8 cellular contexts compared by ENCODE assay signal in genomic region chr4:1712216-1713002, GRCh38. TPM values are rescaled to one million over a fixed set of nuclear protein-coding genes. Genes with fewer than 3 reads are reported as not detected.
DNase-seq lines count a peak whose midpoint lies in the region; ATAC-seq and TF ChIP-seq lines count a peak whose summit lies in the region.

Gene SLBP, minus strand, starts transcription at chr4:1712319. Its CDS starts 131 bp downstream, at chr4:1712188.

- DNase-seq in CD4-positive, CD25-positive, alpha-beta regulatory T cell, result peak; percentile 99
- DNase-seq in NCI-H82 (lab: John Stamatoyannopoulos, UW) (peak; percentile 96), dermis blood vessel endothelial cell (peak; percentile 93), right lobe of liver (peak; percentile 98 to 99 (median 98))
- peak; percentile 99 for DNase-seq in activated CD4-positive, alpha-beta T cell treated with anti-CD3 and anti-CD28 coated beads, Interleukin-2, amount 50 U/mL, for 48 hours
- DNase-seq in stimulated activated CD4-positive, alpha-beta T cell treated with anti-CD3 and anti-CD28 coated beads, Interleukin-4, amount 100 ng/mL, for 4 hours, result peak; percentile 98

- peaks cover 59% of the 10 kb centered on the region for H3K4me1 ChIP-seq in CD4-positive, CD25-positive, alpha-beta regulatory T cell (ENCODE audit: control insufficient read depth, insufficient read depth, low read length, poor library complexity, severe bottlenecking)
- H3K4me1 ChIP-seq in right lobe of liver, result peaks cover 0 to 20% (median 6%) of the 10 kb centered on the region in 4 donors

- ATAC-seq in CD4-positive, CD25-positive, alpha-beta regulatory T cell (ENCODE audit: low read depth in 2 of 2), result peak; percentile 90 to 91
- ATAC-seq in GM19452 (IDR thresholded peaks at IDR 0.05; ENCODE audit: unreplicated experiment) (peak; percentile 70), HG03575 (IDR thresholded peaks at IDR 0.05; ENCODE audit: extremely low read depth, insufficient number of reproducible peaks, low FRiP score, unreplicated experiment) (peak; percentile 32), right lobe of liver (peak; percentile 90 to 95 (median 92))

- H3K4me3 ChIP-seq in CD4-positive, CD25-positive, alpha-beta regulatory T cell (ENCODE audit: low read depth, low read length), result peak within 1 kb of the TSS; percentile 86
- peak within 1 kb of the TSS; percentile 80 to 93 (median 87) for H3K4me3 ChIP-seq in right lobe of liver

- H3K27me3 Mint-ChIP-seq in CD4-positive, CD25-positive, alpha-beta regulatory T cell, result no peaks in the 10 kb centered on the region

- peak; percentile 96 for TF ChIP-seq POLR2A in right lobe of liver (IDR thresholded peaks at IDR 0.05)

- WGBS in right lobe of liver (ENCODE audit: insufficient coverage, low coverage, low lambda C conversion rate, missing lambda C conversion rate), result 0% methylated on average over 12 of the region's 98 CpGs

- intact Hi-C loops in right lobe of liver (cut with DNase I), result no loop called here

- peaks cover 7% of the 10 kb centered on the region for H3K36me3 ChIP-seq in CD4-positive, CD25-positive, alpha-beta regulatory T cell (ENCODE audit: control insufficient read depth, insufficient read depth, low read length)
- H3K36me3 ChIP-seq in right lobe of liver, result no peaks in the 10 kb centered on the region

- H3K27ac ChIP-seq in CD4-positive, CD25-positive, alpha-beta regulatory T cell (ENCODE audit: insufficient read depth, low read length, poor library complexity, severe bottlenecking), result peak within 1 kb of the TSS; percentile 94
- peak within 1 kb of the TSS; percentile 99 to 100 (median 99) for H3K27ac ChIP-seq in right lobe of liver

- no peak for TF ChIP-seq CTCF in right lobe of liver (IDR thresholded peaks at IDR 0.05)

- H3K36me3 Mint-ChIP-seq in CD4-positive, CD25-positive, alpha-beta regulatory T cell, result peaks cover 3% of the 10 kb centered on the region

- H3K4me1 Mint-ChIP-seq in CD4-positive, CD25-positive, alpha-beta regulatory T cell, result peaks cover 15 to 68% (median 47%) of the 10 kb centered on the region in 4 donors

- no peaks in the 10 kb centered on the region for H3K27me3 ChIP-seq in CD4-positive, CD25-positive, alpha-beta regulatory T cell (ENCODE audit: control insufficient read depth, insufficient read depth, low read length)
- H3K27me3 ChIP-seq in right lobe of liver, result no peaks in the 10 kb centered on the region

- peak within 1 kb of the TSS; percentile 96 to 99 (median 97) for H3K4me3 Mint-ChIP-seq in CD4-positive, CD25-positive, alpha-beta regulatory T cell

- no peaks in the 10 kb centered on the region for H3K9me3 Mint-ChIP-seq in CD4-positive, CD25-positive, alpha-beta regulatory T cell

- peak within 1 kb of the TSS; percentile 96 to 97 (median 96) for H3K27ac Mint-ChIP-seq in CD4-positive, CD25-positive, alpha-beta regulatory T cell

- H3K9me3 ChIP-seq in CD4-positive, CD25-positive, alpha-beta regulatory T cell (ENCODE audit: control insufficient read depth in 2 of 2, low read length in 2 of 2), result no peaks in the 10 kb centered on the region
- no peaks in the 10 kb centered on the region for H3K9me3 ChIP-seq in right lobe of liver

RNA-seq across cellular contexts. Expression of gene SLBP, which starts in this region (rescaled TPM):
- 36.7 TPM for total RNA-seq in CD4-positive, CD25-positive, alpha-beta regulatory T cell
- polyA plus RNA-seq in CD4-positive, CD25-positive, alpha-beta regulatory T cell, result 10 to 100 TPM; 74.7 to 83.8 (median 78.3) TPM
- total RNA-seq in dermis blood vessel endothelial cell (61.5 and 62.8 TPM in 2 replicates), right lobe of liver (10 to 100 TPM; 13.1 to 30.8 (median 14.7) TPM)

Comparison
In these comparisons a context has a peak if more than half of its experiments do, and no peak if none do; other contexts are left out.
1. Peak in every context shown above with its lines: DNase-seq, ATAC-seq, H3K4me3 ChIP-seq and H3K27ac ChIP-seq.
2. ATAC-seq: peak in every context shown above with its lines; median percentile 92 in right lobe of liver; 90 in CD4-positive, CD25-positive, alpha-beta regulatory T cell; 70 in GM19452; 32 in HG03575.